In genomic region chr18:68772268-68772667, GRCh38 we compare ENCODE assay signal across 14 cellular contexts. TPM values are rescaled to one million over a fixed set of nuclear protein-coding genes. Genes with fewer than 3 reads are reported as not detected.
DNase-seq lines count a peak whose midpoint lies in the region; ATAC-seq and TF ChIP-seq lines count a peak whose summit lies in the region.
"Had no signal": no experiment of that assay in that cellular context is flagged by ENCODE, and none has a peak within 500 bp of the region (broad histone marks: within the 10 kb centered on the region; RNA-seq: fewer than 3 reads in every experiment).

No MANE protein-coding gene starts in this region.

- no peak for DNase-seq in left ventricle myocardium inferior
- no peak for DNase-seq in heart right ventricle
- peak; percentile 28 for DNase-seq in fibroblast of gingiva (ENCODE audit: low read depth)
- DNase-seq in thyroid gland: no peak
- DNase-seq in RWPE1 (ENCODE audit: low spot score): no peak
- no peak for DNase-seq in natural killer cell treated with Interleukin-12 subunit alpha and Interleukin-12 subunit beta and Interleukin-15 and Interleukin-18, amount 100 ng/mL, for 72 hours (ENCODE audit: low spot score)
- DNase-seq: 8988T; ACHN; CD4-positive, CD25-positive, alpha-beta regulatory T cell; H7 had no signal

- TF ChIP-seq CTCF in left ventricle myocardium inferior (IDR thresholded peaks at IDR 0.05; ENCODE audit: borderline replicate concordance) (no peak), heart right ventricle (IDR thresholded peaks at IDR 0.05) (no peak), nephron (IDR thresholded peaks at IDR 0.05; ENCODE audit: unreplicated experiment in 3 of 3) (no peak), thyroid gland (IDR thresholded peaks at IDR 0.05) (no peak), RWPE1 (conservative IDR thresholded peaks at IDR 0.05; ENCODE audit: low read depth) (no peak)

- 42 to 54% methylated on average over 2 of the region's 2 CpGs for WGBS in heart right ventricle, 2 donors
- WGBS in thyroid gland, 2 donors: 61 to 62% methylated on average over 2 of the region's 2 CpGs

- no peak overlapping the region for H3K4me3 Mint-ChIP-seq in nephron
- H3K4me3 Mint-ChIP-seq in natural killer cell treated with Interleukin-12 subunit alpha and Interleukin-12 subunit beta and Interleukin-15 and Interleukin-18, amount 100 ng/mL, for 72 hours: no peak overlapping the region
- H3K4me3 Mint-ChIP-seq: CD4-positive, CD25-positive, alpha-beta regulatory T cell; GM23338 had no signal

- no peaks in the 10 kb centered on the region for H3K27me3 Mint-ChIP-seq in nephron (ENCODE audit: low read depth)
- no peaks in the 10 kb centered on the region for H3K27me3 Mint-ChIP-seq in natural killer cell treated with Interleukin-12 subunit alpha and Interleukin-12 subunit beta and Interleukin-15 and Interleukin-18, amount 100 ng/mL, for 72 hours

- peaks cover 9% of the 10 kb centered on the region for H3K9me3 ChIP-seq in left ventricle myocardium inferior (replicated peaks)
- peaks cover 0 to 11% (median 0%) of the 10 kb centered on the region in 11 donors for H3K9me3 ChIP-seq in heart right ventricle
- no peaks in the 10 kb centered on the region for H3K9me3 ChIP-seq in thyroid gland

- peak overlapping the region in 2 of 3 experiments; percentile 43 to 88 for H3K27ac Mint-ChIP-seq in nephron
- H3K27ac Mint-ChIP-seq in natural killer cell treated with Interleukin-12 subunit alpha and Interleukin-12 subunit beta and Interleukin-15 and Interleukin-18, amount 100 ng/mL, for 72 hours: no peak overlapping the region
- H3K27ac Mint-ChIP-seq: CD4-positive, CD25-positive, alpha-beta regulatory T cell; GM23338 had no signal

- H3K4me1 ChIP-seq in left ventricle myocardium inferior (no peaks in the 10 kb centered on the region), heart right ventricle (no peaks in the 10 kb centered on the region), thyroid gland (no peaks in the 10 kb centered on the region)
- H3K4me1 ChIP-seq: BLaER1 treated with 17β-estradiol and CSF1 and Interleukin-3, amounts not matched to agents 10 nM and 100 nM had no signal

- no peak for ATAC-seq in heart right ventricle
- no peak for ATAC-seq in natural killer cell treated with Interleukin-12 subunit alpha and Interleukin-12 subunit beta and Interleukin-15 and Interleukin-18, amount 100 ng/mL, for 72 hours
- ATAC-seq: GM23338 had no signal

- peaks cover 26% of the 10 kb centered on the region for H3K4me1 Mint-ChIP-seq in nephron
- no peaks in the 10 kb centered on the region for H3K4me1 Mint-ChIP-seq in natural killer cell treated with Interleukin-12 subunit alpha and Interleukin-12 subunit beta and Interleukin-15 and Interleukin-18, amount 100 ng/mL, for 72 hours (ENCODE audit: low read depth in 2 of 2)
- H3K4me1 Mint-ChIP-seq: CD4-positive, CD25-positive, alpha-beta regulatory T cell; GM23338 had no signal

- TF ChIP-seq POLR2A in thyroid gland (IDR thresholded peaks at IDR 0.05): no peak

- H3K27ac ChIP-seq in left ventricle myocardium inferior (replicated peaks): peak overlapping the region; percentile 12
- H3K27ac ChIP-seq in heart right ventricle: peak overlapping the region in 4 of 10 donors; percentile 3 to 48 (median 17)
- peak overlapping the region in 2 of 3 donors; percentile 19 to 41 for H3K27ac ChIP-seq in thyroid gland
- H3K27ac ChIP-seq in RWPE1: no peak overlapping the region
- H3K27ac ChIP-seq: BLaER1 treated with 17β-estradiol and CSF1 and Interleukin-3, amounts not matched to agents 10 nM and 100 nM had no signal

- CTCF ChIA-PET in RWPE1 (lab: Yijun Ruan, JAX): no interaction called here

- no peaks in the 10 kb centered on the region for H3K36me3 ChIP-seq in left ventricle myocardium inferior
- H3K36me3 ChIP-seq in heart right ventricle: no peaks in the 10 kb centered on the region
- no peaks in the 10 kb centered on the region for H3K36me3 ChIP-seq in thyroid gland
- H3K36me3 ChIP-seq: BLaER1 treated with 17β-estradiol and CSF1 and Interleukin-3, amounts not matched to agents 10 nM and 100 nM had no signal

- peaks cover 6% of the 10 kb centered on the region for H3K9me3 Mint-ChIP-seq in nephron
- no peaks in the 10 kb centered on the region for H3K9me3 Mint-ChIP-seq in natural killer cell treated with Interleukin-12 subunit alpha and Interleukin-12 subunit beta and Interleukin-15 and Interleukin-18, amount 100 ng/mL, for 72 hours

- intact Hi-C loops in left ventricle myocardium inferior (cut with micrococcal nuclease) (no loop called here), heart right ventricle (cut with DNase I) (no loop called here), thyroid gland (cut with DNase I) (no loop called here)

- POLR2A ChIA-PET in RWPE1 (lab: Yijun Ruan, JAX; ENCODE audit: low non-redundant PET): no interaction called here

- no peaks in the 10 kb centered on the region for H3K27me3 ChIP-seq in left ventricle myocardium inferior (ENCODE audit: low read depth)
- no peaks in the 10 kb centered on the region for H3K27me3 ChIP-seq in heart right ventricle
- no peaks in the 10 kb centered on the region for H3K27me3 ChIP-seq in thyroid gland
- H3K27me3 ChIP-seq: BLaER1 treated with 17β-estradiol and CSF1 and Interleukin-3, amounts not matched to agents 10 nM and 100 nM had no signal

- H3K4me3 ChIP-seq in left ventricle myocardium inferior (peak overlapping the region; percentile 2), heart right ventricle (peak overlapping the region in 1 of 10 donors; percentile 9), thyroid gland (replicated peaks in 1 of 3) (no peak overlapping the region)
- H3K4me3 ChIP-seq: BLaER1 treated with 17β-estradiol and CSF1 and Interleukin-3, amounts not matched to agents 10 nM and 100 nM; GM23338 had no signal

- H3K36me3 Mint-ChIP-seq in nephron (ENCODE audit: low read depth): no peaks in the 10 kb centered on the region
- no peaks in the 10 kb centered on the region for H3K36me3 Mint-ChIP-seq in natural killer cell treated with Interleukin-12 subunit alpha and Interleukin-12 subunit beta and Interleukin-15 and Interleukin-18, amount 100 ng/mL, for 72 hours
- H3K36me3 Mint-ChIP-seq: CD4-positive, CD25-positive, alpha-beta regulatory T cell had no signal

RNA-seq across cellular contexts. Expression of gene CCDC102B, which starts 25.6 kb away (rescaled TPM):
- total RNA-seq in left ventricle myocardium inferior (6.1 TPM), heart right ventricle (1 to 10 TPM; 3.1 to 7.3 (median 5.8) TPM), thyroid gland (10 to 100 TPM; 12.9 to 17.1 (median 16.2) TPM)
- polyA plus RNA-seq in heart right ventricle: 1 to 10 TPM; 2.8 to 6.5 TPM
- 1 to 10 TPM; 1.0 to 1.5 TPM for total RNA-seq in natural killer cell treated with Interleukin-12 subunit alpha and Interleukin-12 subunit beta and Interleukin-15 and Interleukin-18, amount 100 ng/mL, for 72 hours
- total RNA-seq: HT-29 had no signal

RNA-seq across cellular contexts. Expression of gene TMX3, which starts 57.4 kb away (rescaled TPM):
- total RNA-seq in left ventricle myocardium inferior (26.3 TPM), heart right ventricle (10 to 100 TPM; 20.7 to 38.8 (median 30.4) TPM), thyroid gland (10 to 100 TPM; 38.4 to 72.2 (median 48.8) TPM)
- 10 to 100 TPM; 13.3 to 21.8 TPM for polyA plus RNA-seq in heart right ventricle
- 10 to 100 TPM; 53.0 to 64.8 TPM for total RNA-seq in natural killer cell treated with Interleukin-12 subunit alpha and Interleukin-12 subunit beta and Interleukin-15 and Interleukin-18, amount 100 ng/mL, for 72 hours

Comparison
In these comparisons a context has a peak if more than half of its experiments do, and no peak if none do; other contexts are left out.
1. H3K27ac Mint-ChIP-seq: peak in nephron (2 of 3); none in natural killer cell treated with Interleukin-12 subunit alpha and Interleukin-12 subunit beta and Interleukin-15 and Interleukin-18, amount 100 ng/mL, for 72 hours (0 of 2).